In the genomic region with DNA sequence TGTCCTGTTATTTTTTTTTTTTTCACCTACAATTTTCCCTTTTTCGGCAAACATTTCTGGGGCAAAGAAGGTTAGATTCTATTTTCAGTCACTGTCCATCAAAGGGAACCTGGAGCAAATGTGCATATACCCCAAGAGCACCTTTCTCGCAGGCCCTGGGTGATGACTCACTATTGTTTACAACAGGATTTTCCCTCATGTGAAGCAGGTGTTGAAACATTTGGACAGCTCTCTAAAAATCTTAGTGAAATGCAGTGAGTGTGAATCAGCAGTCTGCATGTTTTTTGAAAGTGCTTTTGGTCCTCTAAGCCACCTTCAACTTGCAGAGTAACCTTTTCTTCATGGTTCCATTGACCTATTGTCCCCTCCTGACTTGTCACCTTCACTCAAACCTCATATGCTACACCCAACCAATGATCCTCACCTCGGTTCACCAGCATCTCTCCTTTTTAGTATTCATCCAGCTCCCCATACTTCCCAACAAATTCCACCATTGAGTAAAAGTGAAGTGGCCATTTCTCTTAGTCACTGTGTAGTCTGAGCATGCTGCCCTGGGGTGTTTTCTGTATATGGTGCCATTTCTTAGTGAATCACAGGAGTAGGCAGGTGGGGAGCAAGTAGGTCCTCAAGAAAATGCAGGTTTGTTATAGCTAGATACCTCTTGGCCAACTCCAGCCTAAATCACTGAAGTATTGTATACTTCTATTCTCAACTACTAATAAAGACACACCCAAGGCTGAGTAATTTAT, we compare ENCODE assay signal across 1 cellular context.
TF ChIP-seq lines count a peak whose summit lies in the region.

No MANE protein-coding gene starts in this region.

TF ChIP-seq in HepG2, 621 proteins besides CTCF, POLR2A, EP300 and RAD21 (continued from another document and continues in another):
- TF ChIP-seq ZBTB2 (CRISPR knock-in tag; IDR thresholded peaks at IDR 0.05; ENCODE audit: low read depth) (no peak), REST (IDR thresholded peaks at IDR 0.05; ENCODE audit: borderline replicate concordance in 1 of 2, low read depth in 1 of 2, low read length in 2 of 2) (peak in 1 of 2 experiments; percentile 82; a peak in 3 of 4 replicates), ZMYM2 (CRISPR knock-in tag; IDR thresholded peaks at IDR 0.05) (no peak), MYNN (CRISPR knock-in tag; IDR thresholded peaks at IDR 0.05; ENCODE audit: low read depth) (no peak), ZNF619 (CRISPR knock-in tag; IDR thresholded peaks at IDR 0.05) (no peak), JARID2 (CRISPR knock-in tag; IDR thresholded peaks at IDR 0.05; ENCODE audit: insufficient replicate concordance) (no peak), AGO2 (optimal IDR thresholded peaks at IDR 0.05; ENCODE audit: low read depth, low read length) (no peak), ZBTB38 (CRISPR knock-in tag; IDR thresholded peaks at IDR 0.05) (no peak), PLRG1 (conservative IDR thresholded peaks at IDR 0.05) (no peak), TCF7L2 (IDR thresholded peaks at IDR 0.05; ENCODE audit: low read depth, low read length) (no peak), BORCS8-MEF2B (CRISPR knock-in tag; IDR thresholded peaks at IDR 0.05) (no peak), ZNF784 (CRISPR knock-in tag; IDR thresholded peaks at IDR 0.05; ENCODE audit: borderline replicate concordance) (no peak), ZNF598 (CRISPR knock-in tag; IDR thresholded peaks at IDR 0.05; ENCODE audit: borderline replicate concordance) (no peak), AKAP8 (CRISPR knock-in tag; IDR thresholded peaks at IDR 0.05) (no peak), ZNF350 (CRISPR knock-in tag; IDR thresholded peaks at IDR 0.05; ENCODE audit: borderline replicate concordance, low read depth) (no peak), AHR (CRISPR knock-in tag; IDR thresholded peaks at IDR 0.05) (no peak), CERS6 (CRISPR knock-in tag; IDR thresholded peaks at IDR 0.05) (no peak), YEATS2 (CRISPR knock-in tag; IDR thresholded peaks at IDR 0.05; ENCODE audit: borderline replicate concordance) (no peak), ZNF3 (CRISPR knock-in tag; IDR thresholded peaks at IDR 0.05) (no peak), MLLT10 (CRISPR knock-in tag; IDR thresholded peaks at IDR 0.05) (no peak), ZNF263 (CRISPR knock-in tag; IDR thresholded peaks at IDR 0.05) (no peak), RBAK (CRISPR knock-in tag; IDR thresholded peaks at IDR 0.05) (no peak), ZNF431 (CRISPR knock-in tag; IDR thresholded peaks at IDR 0.05; ENCODE audit: borderline replicate concordance, low read depth) (no peak), ZFP90 (CRISPR knock-in tag; IDR thresholded peaks at IDR 0.05; ENCODE audit: borderline replicate concordance) (no peak), CHCHD3 (CRISPR knock-in tag; IDR thresholded peaks at IDR 0.05) (no peak), ZNF20 (CRISPR knock-in tag; IDR thresholded peaks at IDR 0.05) (no peak), ZNF790 (CRISPR knock-in tag; IDR thresholded peaks at IDR 0.05; ENCODE audit: borderline replicate concordance) (no peak), PCBP2 (optimal IDR thresholded peaks at IDR 0.05; ENCODE audit: low read depth, low read length, poor library complexity, severe bottlenecking) (no peak), ZBTB7B (CRISPR knock-in tag; IDR thresholded peaks at IDR 0.05) (no peak), ZNF12 (CRISPR knock-in tag; IDR thresholded peaks at IDR 0.05) (no peak), ATF7-NPFF (CRISPR knock-in tag; IDR thresholded peaks at IDR 0.05; ENCODE audit: low read depth) (no peak), SNAPC5 (CRISPR knock-in tag; IDR thresholded peaks at IDR 0.05; ENCODE audit: borderline replicate concordance) (no peak)
- TF ChIP-seq, protein P1, sequence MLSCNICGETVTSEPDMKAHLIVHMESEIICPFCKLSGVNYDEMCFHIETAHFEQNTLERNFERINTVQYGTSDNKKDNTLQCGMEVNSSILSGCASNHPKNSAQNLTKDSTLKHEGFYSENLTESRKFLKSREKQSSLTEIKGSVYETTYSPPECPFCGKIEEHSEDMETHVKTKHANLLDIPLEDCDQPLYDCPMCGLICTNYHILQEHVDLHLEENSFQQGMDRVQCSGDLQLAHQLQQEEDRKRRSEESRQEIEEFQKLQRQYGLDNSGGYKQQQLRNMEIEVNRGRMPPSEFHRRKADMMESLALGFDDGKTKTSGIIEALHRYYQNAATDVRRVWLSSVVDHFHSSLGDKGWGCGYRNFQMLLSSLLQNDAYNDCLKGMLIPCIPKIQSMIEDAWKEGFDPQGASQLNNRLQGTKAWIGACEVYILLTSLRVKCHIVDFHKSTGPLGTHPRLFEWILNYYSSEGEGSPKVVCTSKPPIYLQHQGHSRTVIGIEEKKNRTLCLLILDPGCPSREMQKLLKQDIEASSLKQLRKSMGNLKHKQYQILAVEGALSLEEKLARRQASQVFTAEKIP (CRISPR knock-in tag; IDR thresholded peaks at IDR 0.05; ENCODE audit: borderline replicate concordance): no peak
- TF ChIP-seq, protein P2, sequence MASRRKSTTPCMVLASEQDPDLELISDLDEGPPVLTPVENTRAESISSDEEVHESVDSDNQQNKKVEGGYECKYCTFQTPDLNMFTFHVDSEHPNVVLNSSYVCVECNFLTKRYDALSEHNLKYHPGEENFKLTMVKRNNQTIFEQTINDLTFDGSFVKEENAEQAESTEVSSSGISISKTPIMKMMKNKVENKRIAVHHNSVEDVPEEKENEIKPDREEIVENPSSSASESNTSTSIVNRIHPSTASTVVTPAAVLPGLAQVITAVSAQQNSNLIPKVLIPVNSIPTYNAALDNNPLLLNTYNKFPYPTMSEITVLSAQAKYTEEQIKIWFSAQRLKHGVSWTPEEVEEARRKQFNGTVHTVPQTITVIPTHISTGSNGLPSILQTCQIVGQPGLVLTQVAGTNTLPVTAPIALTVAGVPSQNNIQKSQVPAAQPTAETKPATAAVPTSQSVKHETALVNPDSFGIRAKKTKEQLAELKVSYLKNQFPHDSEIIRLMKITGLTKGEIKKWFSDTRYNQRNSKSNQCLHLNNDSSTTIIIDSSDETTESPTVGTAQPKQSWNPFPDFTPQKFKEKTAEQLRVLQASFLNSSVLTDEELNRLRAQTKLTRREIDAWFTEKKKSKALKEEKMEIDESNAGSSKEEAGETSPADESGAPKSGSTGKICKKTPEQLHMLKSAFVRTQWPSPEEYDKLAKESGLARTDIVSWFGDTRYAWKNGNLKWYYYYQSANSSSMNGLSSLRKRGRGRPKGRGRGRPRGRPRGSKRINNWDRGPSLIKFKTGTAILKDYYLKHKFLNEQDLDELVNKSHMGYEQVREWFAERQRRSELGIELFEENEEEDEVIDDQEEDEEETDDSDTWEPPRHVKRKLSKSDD (CRISPR knock-in tag; IDR thresholded peaks at IDR 0.05; ENCODE audit: low read depth): no peak
- TF ChIP-seq, protein P3, sequence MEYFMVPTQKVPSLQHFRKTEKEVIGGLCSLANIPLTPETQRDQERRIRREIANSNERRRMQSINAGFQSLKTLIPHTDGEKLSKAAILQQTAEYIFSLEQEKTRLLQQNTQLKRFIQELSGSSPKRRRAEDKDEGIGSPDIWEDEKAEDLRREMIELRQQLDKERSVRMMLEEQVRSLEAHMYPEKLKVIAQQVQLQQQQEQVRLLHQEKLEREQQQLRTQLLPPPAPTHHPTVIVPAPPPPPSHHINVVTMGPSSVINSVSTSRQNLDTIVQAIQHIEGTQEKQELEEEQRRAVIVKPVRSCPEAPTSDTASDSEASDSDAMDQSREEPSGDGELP (IDR thresholded peaks at IDR 0.05; ENCODE audit: borderline replicate concordance, low read depth): peak; percentile 27; the same call in 1 of the 2 replicates
- TF ChIP-seq, protein P4, sequence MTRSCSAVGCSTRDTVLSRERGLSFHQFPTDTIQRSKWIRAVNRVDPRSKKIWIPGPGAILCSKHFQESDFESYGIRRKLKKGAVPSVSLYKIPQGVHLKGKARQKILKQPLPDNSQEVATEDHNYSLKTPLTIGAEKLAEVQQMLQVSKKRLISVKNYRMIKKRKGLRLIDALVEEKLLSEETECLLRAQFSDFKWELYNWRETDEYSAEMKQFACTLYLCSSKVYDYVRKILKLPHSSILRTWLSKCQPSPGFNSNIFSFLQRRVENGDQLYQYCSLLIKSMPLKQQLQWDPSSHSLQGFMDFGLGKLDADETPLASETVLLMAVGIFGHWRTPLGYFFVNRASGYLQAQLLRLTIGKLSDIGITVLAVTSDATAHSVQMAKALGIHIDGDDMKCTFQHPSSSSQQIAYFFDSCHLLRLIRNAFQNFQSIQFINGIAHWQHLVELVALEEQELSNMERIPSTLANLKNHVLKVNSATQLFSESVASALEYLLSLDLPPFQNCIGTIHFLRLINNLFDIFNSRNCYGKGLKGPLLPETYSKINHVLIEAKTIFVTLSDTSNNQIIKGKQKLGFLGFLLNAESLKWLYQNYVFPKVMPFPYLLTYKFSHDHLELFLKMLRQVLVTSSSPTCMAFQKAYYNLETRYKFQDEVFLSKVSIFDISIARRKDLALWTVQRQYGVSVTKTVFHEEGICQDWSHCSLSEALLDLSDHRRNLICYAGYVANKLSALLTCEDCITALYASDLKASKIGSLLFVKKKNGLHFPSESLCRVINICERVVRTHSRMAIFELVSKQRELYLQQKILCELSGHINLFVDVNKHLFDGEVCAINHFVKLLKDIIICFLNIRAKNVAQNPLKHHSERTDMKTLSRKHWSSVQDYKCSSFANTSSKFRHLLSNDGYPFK (CRISPR knock-in tag; IDR thresholded peaks at IDR 0.05; ENCODE audit: borderline replicate concordance): no peak
